Comparison of ENCODE assay signal across 17 cellular contexts in the genomic region with DNA sequence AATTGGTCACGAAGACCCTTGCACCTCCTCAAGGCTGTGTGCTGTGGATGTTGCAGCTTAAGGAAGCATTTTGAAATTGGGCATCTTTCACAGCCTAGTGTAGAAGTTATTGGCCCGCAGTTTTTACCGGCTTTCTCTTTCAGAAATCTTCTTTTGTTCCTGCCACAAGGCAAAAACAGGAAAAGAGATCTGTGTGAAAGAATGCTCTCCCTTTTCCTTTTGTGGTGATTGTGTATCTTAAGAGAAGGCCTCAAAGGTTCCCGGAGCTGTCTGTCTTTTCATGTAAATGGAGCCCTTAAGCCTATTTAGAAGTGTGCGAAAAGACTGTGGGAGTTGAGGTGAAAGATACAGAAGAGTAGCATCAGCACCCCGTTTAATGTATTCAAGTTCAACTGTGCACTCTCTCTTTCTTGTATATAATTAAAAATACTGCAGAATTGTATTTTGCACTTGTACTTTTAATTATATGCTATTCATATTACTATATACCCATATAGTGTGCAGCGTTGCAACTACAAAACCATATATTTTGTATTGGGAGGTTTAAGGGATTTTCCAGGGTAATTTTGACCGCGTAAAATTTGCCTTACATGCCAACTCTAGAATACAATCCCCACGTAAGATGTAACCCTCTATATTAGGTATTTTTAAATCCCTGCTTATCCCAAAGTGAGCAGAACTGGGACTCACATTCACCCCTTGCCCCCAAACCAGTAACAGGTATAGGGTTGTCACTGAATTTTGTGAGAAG.
A peak's percentile ranks its signal among the peaks of the same experiment; 100 is the strongest.
DNase-seq lines count a peak whose midpoint lies in the region; ATAC-seq and TF ChIP-seq lines count a peak whose summit lies in the region.
"Had no signal": no experiment of that assay in that cellular context is flagged by ENCODE, and none has a peak within 500 bp of the region (broad histone marks: within the 10 kb centered on the region; RNA-seq: fewer than 3 reads in every experiment).

No MANE protein-coding gene starts in this region.

- peak overlapping the region; percentile 64; the same call in 1 of the 2 replicates for H3K9ac ChIP-seq in iPS-20b (ENCODE audit: low read depth, low read length)
- H3K9ac ChIP-seq: GM23248, parathyroid adenoma had no signal

- no peaks in the 10 kb centered on the region for H3K9me3 ChIP-seq in iPS-20b (ENCODE audit: insufficient read depth, low read depth, low read length)
- H3K9me3 ChIP-seq in thymus (ENCODE audit: control insufficient read depth), result no peaks in the 10 kb centered on the region
- no peaks in the 10 kb centered on the region for H3K9me3 ChIP-seq in tibial artery
- H3K9me3 ChIP-seq: ascending aorta had no signal

- peak overlapping the region; percentile 27 to 61 for H3K4me3 Mint-ChIP-seq in activated T-cell treated with anti-CD3 and anti-CD28 coated beads, Interleukin-2, amount 50 U/mL, for 72 hours
- H3K4me3 Mint-ChIP-seq in activated B cell treated with CpG ODN at 0.5 μM for 24 hours, result peak overlapping the region; percentile 51

- POLR2A ChIA-PET in activated B cell treated with CpG ODN at 0.5 μM for 24 hours (lab: Charles Lee), result interaction anchor here (0.6 to 3.0 kb wide), 21 partner anchors 9 to 555 kb away, joined by 3 to 32 read pairs (median 6); a partner anchor contains a TSS

- peaks cover 5% of the 10 kb centered on the region; the same call in 1 of the 2 replicates for H3K27me3 ChIP-seq in iPS-20b (ENCODE audit: insufficient read depth, low read length)
- H3K27me3 ChIP-seq in thymus (ENCODE audit: control insufficient read depth, insufficient read depth), result no peaks in the 10 kb centered on the region
- H3K27me3 ChIP-seq in tibial artery, result no peaks in the 10 kb centered on the region
- H3K27me3 ChIP-seq: ascending aorta had no signal

- H3K27me3 Mint-ChIP-seq in activated T-cell treated with anti-CD3 and anti-CD28 coated beads, Interleukin-2, amount 50 U/mL, for 72 hours (ENCODE audit: low read depth), result no peaks in the 10 kb centered on the region
- no peaks in the 10 kb centered on the region for H3K27me3 Mint-ChIP-seq in activated B cell treated with CpG ODN at 0.5 μM for 24 hours

- intact Hi-C loops in activated B cell treated with CpG ODN at 0.5 μM for 24 hours (cut with micrococcal nuclease), result loop anchor here (1.0 kb wide), 1 partner anchor 10 kb away; no protein-coding TSS in a partner anchor
- intact Hi-C loops in tibial artery (cut with DNase I; ENCODE audit: low total_unique reads), result no loop called here

- peak overlapping the region; percentile 67 for H3K27ac Mint-ChIP-seq in activated T-cell treated with anti-CD3 and anti-CD28 coated beads, Interleukin-2, amount 50 U/mL, for 72 hours
- H3K27ac Mint-ChIP-seq in activated B cell treated with CpG ODN at 0.5 μM for 24 hours, result peak overlapping the region; percentile 96

- WGBS in thymus, result 41% methylated on average over 10 of the region's 10 CpGs

- peak overlapping the region; percentile 44 for H3K4me3 ChIP-seq in iPS-20b (ENCODE audit: low read length)
- no peak overlapping the region for H3K4me3 ChIP-seq in thymus (ENCODE audit: low read length)
- H3K4me3 ChIP-seq in tibial artery, result no peak overlapping the region
- H3K4me3 ChIP-seq: ascending aorta, GM23248 had no signal

- H3K36me3 ChIP-seq in iPS-20b (ENCODE audit: insufficient read depth, low read depth, low read length) (no peaks in the 10 kb centered on the region), thymus (ENCODE audit: control insufficient read depth, insufficient read depth) (no peaks in the 10 kb centered on the region), tibial artery (no peaks in the 10 kb centered on the region)
- H3K36me3 ChIP-seq: ascending aorta had no signal

- no peak for TF ChIP-seq CTCF in activated B cell treated with CpG ODN at 0.5 μM for 24 hours (IDR thresholded peaks at IDR 0.05)
- no peak for TF ChIP-seq CTCF in tibial artery (IDR thresholded peaks at IDR 0.05)

- no peak for DNase-seq in activated T-cell treated with anti-CD3 and anti-CD28 coated beads, Interleukin-2, amount 50 U/mL, for 72 hours
- no peak for DNase-seq in activated T-cell treated with anti-CD3 and anti-CD28 coated beads, Interleukin-2, amount 50 U/mL, for 1 hour
- DNase-seq in activated B cell treated with CpG ODN at 0.5 μM for 24 hours (no peak), D341Med (ENCODE audit: low spot score) (no peak), tibial artery (no peak)
- no peak for DNase-seq in stimulated activated CD4-positive, alpha-beta T cell treated with anti-CD3 and anti-CD28 coated beads, Interleukin-15, amount 100 ng/mL, for 24 hours
- DNase-seq: ACHN; activated CD8-positive, alpha-beta memory T cell treated with anti-CD3 and anti-CD28 coated beads, Interleukin-2, amount 50 U/mL, for 4 hours; DMS153; foreskin melanocyte; GM23248; NCI-H2227 treated with DMSO at 0.1 percent for 48 hours had no signal

- CTCF ChIA-PET in activated B cell treated with CpG ODN at 0.5 μM for 24 hours (lab: Charles Lee), result interaction anchor here (0.9 to 1.8 kb wide), 6 partner anchors 10 to 327 kb away, joined by 3 to 5 read pairs (median 3); no protein-coding TSS in a partner anchor

- peaks cover 54% of the 10 kb centered on the region for H3K4me1 Mint-ChIP-seq in activated T-cell treated with anti-CD3 and anti-CD28 coated beads, Interleukin-2, amount 50 U/mL, for 72 hours (ENCODE audit: low read depth)
- peaks cover 81% of the 10 kb centered on the region for H3K4me1 Mint-ChIP-seq in activated B cell treated with CpG ODN at 0.5 μM for 24 hours

- H3K27ac ChIP-seq in iPS-20b (ENCODE audit: low read length), result peak overlapping the region; percentile 81
- peak overlapping the region; percentile 68 for H3K27ac ChIP-seq in thymus (ENCODE audit: low read depth)
- H3K27ac ChIP-seq in tibial artery, result no peak overlapping the region
- H3K27ac ChIP-seq: ascending aorta, GM23248, parathyroid adenoma had no signal

- peak in 1 of 2 donors; percentile 25 for ATAC-seq in activated T-cell treated with anti-CD3 and anti-CD28 coated beads, Interleukin-2, amount 50 U/mL, for 72 hours (replicated peaks in 1 of 2)
- peak; percentile 56 for ATAC-seq in activated B cell treated with CpG ODN at 0.5 μM for 24 hours (ENCODE audit: low read depth)
- ATAC-seq: left lobe of liver had no signal

- H3K4me1 ChIP-seq in iPS-20b (ENCODE audit: insufficient read depth, low read length), result peaks cover 57% of the 10 kb centered on the region
- H3K4me1 ChIP-seq in thymus (ENCODE audit: control insufficient read depth, insufficient read depth, low read length), result peaks cover 15% of the 10 kb centered on the region
- peaks cover 0 to 3% (median 0%) of the 10 kb centered on the region in 4 donors for H3K4me1 ChIP-seq in tibial artery
- H3K4me1 ChIP-seq: ascending aorta, parathyroid adenoma had no signal

- no peaks in the 10 kb centered on the region for H3K36me3 Mint-ChIP-seq in activated T-cell treated with anti-CD3 and anti-CD28 coated beads, Interleukin-2, amount 50 U/mL, for 72 hours (ENCODE audit: insufficient read depth in 2 of 2)
- H3K36me3 Mint-ChIP-seq in activated B cell treated with CpG ODN at 0.5 μM for 24 hours (ENCODE audit: low read depth), result no peaks in the 10 kb centered on the region

- no peaks in the 10 kb centered on the region for H3K9me3 Mint-ChIP-seq in activated T-cell treated with anti-CD3 and anti-CD28 coated beads, Interleukin-2, amount 50 U/mL, for 72 hours
- H3K9me3 Mint-ChIP-seq in activated B cell treated with CpG ODN at 0.5 μM for 24 hours, result no peaks in the 10 kb centered on the region

Comparison
In these comparisons a context has a peak if more than half of its experiments do, and no peak if none do; other contexts are left out.
1. H3K27ac ChIP-seq: peak in iPS-20b (single experiment) and thymus (single experiment); none in tibial artery (0 of 2).